In genomic region chr6:34349226-34349625, GRCh38 we compare ENCODE assay signal across 9 cellular contexts.
"Had no signal": no experiment of that assay in that cellular context is flagged by ENCODE, and none has a peak within 500 bp of the region (broad histone marks: within the 10 kb centered on the region; RNA-seq: fewer than 3 reads in every experiment).

No MANE protein-coding gene starts in this region.

- H3K4me3 ChIP-seq: ascending aorta, esophagus muscularis mucosa, sigmoid colon had no signal

- DNase-seq: activated CD4-positive, alpha-beta T cell treated with anti-CD3 and anti-CD28 coated beads, Interleukin-2, amount 10 ng/mL, durations not matched to agents 7 days and 5 days; activated naive CD4-positive, alpha-beta T cell; activated naive CD8-positive, alpha-beta T cell treated with anti-CD3 and anti-CD28 coated beads, Interleukin-2, amount 50 U/mL, for 24 hours; sigmoid colon; stimulated activated CD4-positive, alpha-beta T cell treated with anti-CD3 and anti-CD28 coated beads, Interleukin-1b, Interleukin-23, amount 100 ng/mL, for 48 hours; stimulated activated naive CD8-positive, alpha-beta T cell treated with anti-CD3 and anti-CD28 coated beads, Interleukin-15, amount 100 ng/mL, for 72 hours; T-helper 2 cell had no signal

- ATAC-seq: activated naive CD8-positive, alpha-beta T cell treated with anti-CD3 and anti-CD28 coated beads, Interleukin-2, amount 50 U/mL, for 24 hours; stimulated activated naive CD8-positive, alpha-beta T cell treated with anti-CD3 and anti-CD28 coated beads, Interleukin-15, amount 100 ng/mL, for 72 hours had no signal
